In the genomic region with DNA sequence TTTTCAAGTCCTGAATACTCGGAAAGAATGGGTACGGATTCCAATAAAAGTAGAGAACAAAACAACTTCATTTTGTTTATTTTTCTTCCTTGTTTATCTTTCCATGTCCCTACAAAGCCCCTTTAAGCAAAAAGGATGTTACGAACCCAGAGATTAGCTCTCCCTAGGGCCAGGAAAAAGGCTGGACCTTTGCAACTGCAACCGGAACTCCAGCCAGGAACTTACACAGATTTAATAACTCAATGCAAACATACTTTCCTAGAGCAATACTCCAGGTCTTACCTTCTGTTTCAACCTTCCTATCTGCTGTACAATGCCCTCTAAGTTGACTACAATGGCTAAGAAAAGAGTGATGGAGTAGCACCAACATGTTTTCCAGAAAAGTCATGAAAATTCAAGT, we compare ENCODE assay signal across 24 cellular contexts.
"Had no signal": no experiment of that assay in that cellular context is flagged by ENCODE, and none has a peak within 500 bp of the region (broad histone marks: within the 10 kb centered on the region; RNA-seq: fewer than 3 reads in every experiment).

No MANE protein-coding gene starts in this region.

- H3K9ac ChIP-seq: parathyroid adenoma had no signal

- H2AFZ ChIP-seq: parathyroid adenoma had no signal

- H3K4me3 ChIP-seq: smooth muscle cell had no signal

- ATAC-seq: activated CD4-positive, alpha-beta T cell treated with anti-CD3 and anti-CD28 coated beads for 36 hours; foreskin keratinocyte; sciatic nerve; stimulated activated naive B cell treated with anti-CD40 and anti-IgM and Interleukin-4, amounts not matched to agents 10 μg/mL and 1 μg/mL and 100 μg/mL, for 72 hours had no signal

- H3K27me3 ChIP-seq: foreskin keratinocyte had no signal

- FAIRE-seq: bronchial epithelial cell, endometrium had no signal

- H3K27ac ChIP-seq: foreskin keratinocyte, parathyroid adenoma had no signal

- DNase-seq: activated B cell treated with CpG ODN at 0.5 μM for 24 hours; activated CD4-positive, alpha-beta T cell treated with anti-CD3 and anti-CD28 coated beads for 36 hours; activated CD4-positive, alpha-beta T cell treated with anti-CD3 and anti-CD28 coated beads, Interleukin-2, amount 50 U/mL, for 4 hours; activated naive CD4-positive, alpha-beta T cell treated with Interleukin-2 at 50 U/mL for 16 hours; activated naive CD8-positive, alpha-beta T cell treated with anti-CD3 and anti-CD28 coated beads for 36 hours; activated T-cell treated with anti-CD3 and anti-CD28 coated beads, Interleukin-2, amount 50 U/mL, for 48 hours; amniotic stem cell; cortex of kidney; foreskin keratinocyte; immature natural killer cell; mesenchymal stem cell; naive B cell; nucleus accumbens; stimulated activated CD4-positive, alpha-beta T cell treated with anti-CD3 and anti-CD28 coated beads, Interleukin-2, amount 100 ng/mL, for 48 hours; stimulated activated CD8-positive, alpha-beta memory T cell treated with anti-CD3 and anti-CD28 coated beads, Interleukin-4, amount 100 ng/mL, for 48 hours; stimulated activated naive B cell treated with anti-CD40 and anti-IgM and Interleukin-4, amounts not matched to agents 10 μg/mL and 1 μg/mL and 100 μg/mL, for 72 hours; T1000 had no signal

- H3K4me2 ChIP-seq: smooth muscle cell had no signal

- H3K4me3 Mint-ChIP-seq: activated B cell treated with CpG ODN at 0.5 μM for 24 hours; activated CD4-positive, alpha-beta T cell treated with anti-CD3 and anti-CD28 coated beads for 36 hours; activated naive CD8-positive, alpha-beta T cell treated with anti-CD3 and anti-CD28 coated beads for 36 hours; immature natural killer cell; naive B cell; stimulated activated naive B cell treated with anti-CD40 and anti-IgM and Interleukin-4, amounts not matched to agents 10 μg/mL and 1 μg/mL and 100 μg/mL, for 72 hours; T-helper 1 cell treated with Interleukin-12 subunit alpha and Interleukin-12 subunit beta and Interleukin-4 antibody, amounts not matched to agents 30 μg/mL and 1 μg/mL, for 36 hours; type B pancreatic cell had no signal

- H3K27ac Mint-ChIP-seq: activated B cell treated with CpG ODN at 0.5 μM for 24 hours; activated CD4-positive, alpha-beta T cell treated with anti-CD3 and anti-CD28 coated beads for 36 hours; activated naive CD8-positive, alpha-beta T cell treated with anti-CD3 and anti-CD28 coated beads for 36 hours; immature natural killer cell; naive B cell; stimulated activated naive B cell treated with anti-CD40 and anti-IgM and Interleukin-4, amounts not matched to agents 10 μg/mL and 1 μg/mL and 100 μg/mL, for 72 hours; T-helper 1 cell treated with Interleukin-12 subunit alpha and Interleukin-12 subunit beta and Interleukin-4 antibody, amounts not matched to agents 30 μg/mL and 1 μg/mL, for 36 hours; type B pancreatic cell had no signal

- H3K27me3 Mint-ChIP-seq: activated B cell treated with CpG ODN at 0.5 μM for 24 hours; activated CD4-positive, alpha-beta T cell treated with anti-CD3 and anti-CD28 coated beads for 36 hours; activated naive CD8-positive, alpha-beta T cell treated with anti-CD3 and anti-CD28 coated beads for 36 hours; naive B cell; stimulated activated naive B cell treated with anti-CD40 and anti-IgM and Interleukin-4, amounts not matched to agents 10 μg/mL and 1 μg/mL and 100 μg/mL, for 72 hours; type B pancreatic cell had no signal

- H3K9me3 Mint-ChIP-seq: immature natural killer cell had no signal
